ENCODE assay signal across 9 cellular contexts in the genomic region with DNA sequence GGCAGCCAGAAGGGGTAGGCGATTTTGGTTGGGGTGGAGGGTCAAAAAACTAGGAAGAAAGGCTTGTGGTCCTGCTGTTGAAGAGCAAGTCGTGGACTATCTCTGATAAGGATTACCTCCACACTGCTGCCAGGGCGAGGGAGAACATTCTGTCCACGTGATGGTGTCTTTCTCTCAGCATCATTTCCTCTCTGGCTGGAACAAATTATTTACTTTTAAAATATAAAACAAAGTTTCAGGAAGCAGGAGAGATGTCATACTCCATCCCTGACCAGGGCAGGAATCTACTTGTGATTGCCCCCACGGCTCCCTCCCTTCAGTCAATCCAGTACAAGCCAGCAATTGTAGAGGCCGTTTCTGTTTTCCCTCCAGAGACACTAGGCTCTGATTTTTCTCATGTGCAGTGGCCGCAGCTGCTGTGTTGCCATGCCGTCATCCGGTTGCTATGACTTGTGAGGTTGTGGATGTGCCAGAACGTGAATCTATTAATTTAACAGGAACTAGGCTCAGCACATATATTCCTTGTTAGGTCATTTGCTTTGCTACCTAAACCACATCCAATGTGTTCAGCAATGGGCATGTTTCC.
DNase-seq lines count a peak whose midpoint lies in the region; ATAC-seq and TF ChIP-seq lines count a peak whose summit lies in the region.
"Had no signal": no experiment of that assay in that cellular context is flagged by ENCODE, and none has a peak within 500 bp of the region (broad histone marks: within the 10 kb centered on the region; RNA-seq: fewer than 3 reads in every experiment).

No MANE protein-coding gene starts in this region.

- H3K36me3 Mint-ChIP-seq in T-helper 2 cell treated with Interferon-gamma antibody and Interleukin-4, amounts not matched to agents 5 μg/mL and 100 μg/mL, for 36 hours (ENCODE audit: low read depth), result no peaks in the 10 kb centered on the region

- H3K27me3 Mint-ChIP-seq in T-helper 2 cell treated with Interferon-gamma antibody and Interleukin-4, amounts not matched to agents 5 μg/mL and 100 μg/mL, for 36 hours (ENCODE audit: low read depth), result no peaks in the 10 kb centered on the region

- no peak overlapping the region for H3K27ac Mint-ChIP-seq in T-helper 2 cell treated with Interferon-gamma antibody and Interleukin-4, amounts not matched to agents 5 μg/mL and 100 μg/mL, for 36 hours

- no peak overlapping the region for H3K4me3 ChIP-seq in fibroblast of mammary gland (ENCODE audit: control insufficient read depth, low read depth, low read length)

- peaks cover 26% of the 10 kb centered on the region for H3K4me1 Mint-ChIP-seq in T-helper 2 cell treated with Interferon-gamma antibody and Interleukin-4, amounts not matched to agents 5 μg/mL and 100 μg/mL, for 36 hours (ENCODE audit: low read depth)

- no peak overlapping the region for H3K4me3 Mint-ChIP-seq in T-helper 2 cell treated with Interferon-gamma antibody and Interleukin-4, amounts not matched to agents 5 μg/mL and 100 μg/mL, for 36 hours

- H3K9me3 Mint-ChIP-seq in T-helper 2 cell treated with Interferon-gamma antibody and Interleukin-4, amounts not matched to agents 5 μg/mL and 100 μg/mL, for 36 hours, result no peaks in the 10 kb centered on the region

- DNase-seq in AG08395 (ENCODE audit: low spot score) (peak; percentile 94), RPMI7951 (ENCODE audit: low read depth) (peak; percentile 91), fibroblast of mammary gland (ENCODE audit: low read depth) (peak; percentile 98), non-pigmented ciliary epithelial cell (ENCODE audit: low read depth) (peak; percentile 83), activated gamma-delta T cell (lab: John Stamatoyannopoulos, UW) (no peak)
- DNase-seq in T-helper 2 cell treated with Interferon-gamma antibody and Interleukin-4, amounts not matched to agents 5 μg/mL and 100 μg/mL, for 36 hours (ENCODE audit: low spot score), result no peak
- DNase-seq in activated CD4-positive, CD25-positive, alpha-beta regulatory T cell (lab: John Stamatoyannopoulos, UW), result no peak
- DNase-seq: stimulated activated CD4-positive, alpha-beta T cell treated with anti-CD3 and anti-CD28 coated beads, Interleukin-4, amount 100 ng/mL, for 4 hours had no signal

- no peak for TF ChIP-seq CTCF in fibroblast of mammary gland (conservative IDR thresholded peaks at IDR 0.05; ENCODE audit: control insufficient read depth, insufficient read depth, low read depth, low read length)

- ATAC-seq in activated CD4-positive, CD25-positive, alpha-beta regulatory T cell treated with anti-CD3 and anti-CD28 coated beads, Interleukin-2, amount 50 U/mL, for 24 hours, result no peak

Comparison
In these comparisons a context has a peak if more than half of its experiments do, and no peak if none do; other contexts are left out.
1. DNase-seq: peak in AG08395 (single experiment), RPMI7951 (single experiment), fibroblast of mammary gland (single experiment) and non-pigmented ciliary epithelial cell (single experiment); none in T-helper 2 cell treated with Interferon-gamma antibody and Interleukin-4, amounts not matched to agents 5 μg/mL and 100 μg/mL, for 36 hours (single experiment), activated CD4-positive, CD25-positive, alpha-beta regulatory T cell (0 of 4) and activated gamma-delta T cell (single experiment).